ENCODE assay signal across 23 cellular contexts in the genomic region with DNA sequence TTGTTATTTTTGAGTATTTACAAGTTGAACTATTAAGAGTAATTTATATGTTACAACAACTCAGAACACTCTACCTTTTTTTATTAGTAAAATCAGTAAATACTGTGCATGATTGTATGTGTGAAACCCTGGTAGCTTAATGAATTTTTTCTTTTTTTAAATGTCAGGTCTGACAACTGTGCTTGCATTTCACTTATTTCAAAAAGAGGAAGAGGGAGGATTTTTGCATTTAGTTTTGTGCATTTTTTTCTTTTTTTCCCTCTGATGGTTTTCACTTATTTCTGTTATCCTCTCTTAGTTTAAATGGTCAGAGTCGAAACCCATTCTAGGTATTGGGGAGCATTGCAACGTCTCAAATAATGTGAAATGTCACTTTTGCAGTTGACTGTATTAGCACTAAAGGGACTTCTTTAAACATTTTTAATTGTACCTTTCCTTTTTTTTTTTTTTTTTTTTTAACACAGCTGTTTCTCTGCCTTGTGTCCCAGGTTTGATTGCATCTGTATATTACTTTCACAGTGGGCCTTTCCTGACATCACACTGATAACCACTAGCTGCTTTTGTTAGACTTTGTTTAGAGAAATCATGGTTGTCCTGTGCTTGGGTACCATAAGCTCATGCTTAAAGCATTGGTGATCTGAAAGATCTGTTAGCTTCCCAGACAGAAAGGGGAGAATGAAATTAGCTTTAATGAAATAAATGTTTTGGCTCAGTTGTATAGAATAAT. TPM values are rescaled to one million over a fixed set of nuclear protein-coding genes. Genes with fewer than 3 reads are reported as not detected.
A peak's percentile ranks its signal among the peaks of the same experiment; 100 is the strongest.
DNase-seq lines count a peak whose midpoint lies in the region; ATAC-seq, FAIRE-seq and TF ChIP-seq lines count a peak whose summit lies in the region.
"Had no signal": no experiment of that assay in that cellular context is flagged by ENCODE, and none has a peak within 500 bp of the region (broad histone marks: within the 10 kb centered on the region; RNA-seq: fewer than 3 reads in every experiment).

No MANE protein-coding gene starts in this region.

- no peak for TF ChIP-seq CTCF in CD14-positive monocyte (IDR thresholded peaks at IDR 0.05)
- no peak for TF ChIP-seq CTCF in GM23338 (conservative IDR thresholded peaks at IDR 0.05; ENCODE audit: low read depth in 2 of 2)
- no peak for TF ChIP-seq CTCF in foreskin keratinocyte (conservative IDR thresholded peaks at IDR 0.05)

- peaks cover 36% of the 10 kb centered on the region for H3K4me1 Mint-ChIP-seq in CD14-positive monocyte
- H3K4me1 Mint-ChIP-seq in GM23338 = peaks cover 26% of the 10 kb centered on the region
- H3K4me1 Mint-ChIP-seq in memory B cell = peaks cover 23% of the 10 kb centered on the region

- no peaks in the 10 kb centered on the region for H3F3A ChIP-seq in GM23338 (replicated peaks; ENCODE audit: low read depth)

- ATAC-seq in GM23338 = no peak
- no peak for ATAC-seq in memory B cell (ENCODE audit: low read depth)
- no peak for ATAC-seq in foreskin keratinocyte
- ATAC-seq: gastrocnemius medialis, left cardiac atrium had no signal

- H3K36me3 ChIP-seq in GM23338 (ENCODE audit: insufficient read depth) = no peaks in the 10 kb centered on the region
- H3K36me3 ChIP-seq: gastrocnemius medialis, MG63, uterus had no signal

- intact Hi-C loops in CD14-positive monocyte (cut with micrococcal nuclease) = no loop called here

- H2AFZ ChIP-seq in GM23338 = no peak overlapping the region

- peaks cover 3 to 9% (median 4%) of the 10 kb centered on the region in 7 donors for H3K9me3 Mint-ChIP-seq in CD14-positive monocyte
- H3K9me3 Mint-ChIP-seq in GM23338 = no peaks in the 10 kb centered on the region
- no peaks in the 10 kb centered on the region for H3K9me3 Mint-ChIP-seq in memory B cell

- H3K4me3 Mint-ChIP-seq in CD14-positive monocyte (no peak overlapping the region), GM23338 (no peak overlapping the region), memory B cell (peak overlapping the region; percentile 39)
- H3K4me3 Mint-ChIP-seq: activated CD4-positive, alpha-beta memory T cell treated with anti-CD3 and anti-CD28 coated beads for 36 hours; T-helper 1 cell treated with Interleukin-12 subunit alpha and Interleukin-12 subunit beta and Interleukin-4 antibody, amounts not matched to agents 30 μg/mL and 1 μg/mL, for 36 hours had no signal

- H3K27ac ChIP-seq in GM23338 (ENCODE audit: low read depth) (no peak overlapping the region), foreskin keratinocyte (no peak overlapping the region)
- H3K27ac ChIP-seq: C4-2B, gastrocnemius medialis had no signal

- peaks cover 6 to 16% of the 10 kb centered on the region in 2 donors for H3K36me3 Mint-ChIP-seq in CD14-positive monocyte
- H3K36me3 Mint-ChIP-seq in GM23338 (ENCODE audit: low read depth) = peaks cover 14% of the 10 kb centered on the region; the same call in 2 of the 3 replicates
- H3K36me3 Mint-ChIP-seq in memory B cell = no peaks in the 10 kb centered on the region

- H3K4me3 ChIP-seq in GM23338 = no peak overlapping the region
- H3K4me3 ChIP-seq: gastrocnemius medialis, MG63, smooth muscle cell, uterus had no signal

- no peaks in the 10 kb centered on the region for H3K9me2 ChIP-seq in GM23338 (ENCODE audit: insufficient read depth)

- H3K4me1 ChIP-seq in GM23338 (ENCODE audit: insufficient read depth) (peaks cover 22% of the 10 kb centered on the region), foreskin keratinocyte (no peaks in the 10 kb centered on the region)
- H3K4me1 ChIP-seq: gastrocnemius medialis, uterus had no signal

- peaks cover 100% of the 10 kb centered on the region for H3K79me2 ChIP-seq in GM23338 (replicated peaks; ENCODE audit: insufficient read depth)

- H3K27me3 Mint-ChIP-seq in CD14-positive monocyte (ENCODE audit: low read depth in 3 of 3) (peaks cover 0 to 2% (median 0%) of the 10 kb centered on the region in 3 donors), GM23338 (ENCODE audit: insufficient read depth, low read depth, poor library complexity) (peaks cover 3% of the 10 kb centered on the region), memory B cell (no peaks in the 10 kb centered on the region)
- H3K27me3 Mint-ChIP-seq: activated CD4-positive, alpha-beta memory T cell treated with anti-CD3 and anti-CD28 coated beads for 36 hours had no signal

- H4K20me1 ChIP-seq in GM23338 (replicated peaks; ENCODE audit: insufficient read depth) = 0 out of 2 replicates have a peak, but pooled peaks cover 10% of the 10 kb centered on the region

- no peak overlapping the region for H3K4me2 ChIP-seq in GM23338
- H3K4me2 ChIP-seq: smooth muscle cell had no signal

- H3K27ac Mint-ChIP-seq in CD14-positive monocyte (peak overlapping the region in 5 of 7 donors; percentile 1 to 63 (median 35)), GM23338 (peak overlapping the region; percentile 48; the same call in 1 of the 2 replicates), memory B cell (peak overlapping the region; percentile 47)
- H3K27ac Mint-ChIP-seq: activated CD4-positive, alpha-beta memory T cell treated with anti-CD3 and anti-CD28 coated beads for 36 hours; T-helper 1 cell treated with Interleukin-12 subunit alpha and Interleukin-12 subunit beta and Interleukin-4 antibody, amounts not matched to agents 30 μg/mL and 1 μg/mL, for 36 hours had no signal

- H3K27me3 ChIP-seq in GM23338 (ENCODE audit: insufficient read depth) (no peaks in the 10 kb centered on the region), foreskin keratinocyte (no peaks in the 10 kb centered on the region)
- H3K27me3 ChIP-seq: gastrocnemius medialis, MG63, uterus had no signal

- DNase-seq in CD14-positive monocyte (ENCODE audit: low spot score) = no peak
- DNase-seq in GM23338 (ENCODE audit: low spot score) = no peak
- peak; percentile 30 for DNase-seq in OCI-M1 (lab: John Stamatoyannopoulos, UW)
- DNase-seq in memory B cell (ENCODE audit: low spot score in 2 of 2) = no peak
- DNase-seq in urothelium cell line (ENCODE audit: low spot score) = no peak
- no peak for DNase-seq in SKM-1 (lab: John Stamatoyannopoulos, UW; ENCODE audit: unreplicated experiment)
- DNase-seq in NCI-H2196 treated with DMSO at 0.1 percent for 48 hours (lab: John Stamatoyannopoulos, UW; ENCODE audit: unreplicated experiment) = no peak
- no peak for DNase-seq in foreskin keratinocyte
- DNase-seq: ACHN; activated CD4-positive, alpha-beta memory T cell treated with anti-CD3 and anti-CD28 coated beads for 36 hours; activated naive CD4-positive, alpha-beta T cell treated with Interleukin-2 at 50 U/mL for 16 hours; activated T-cell treated with anti-CD3 and anti-CD28 coated beads, Interleukin-2, amount 50 U/mL, for 1 hour; amygdala; caudate nucleus; gastrocnemius medialis; left cardiac atrium; MG63; NCI-H187; stimulated activated CD4-positive, alpha-beta T cell treated with anti-CD3 and anti-CD28 coated beads, Interleukin-4, amount 100 ng/mL, for 1 hour; uterus had no signal

- no peak for FAIRE-seq in urothelium cell line (lab: Jason Lieb, UNC)

TF ChIP-seq in GM23338, 12 proteins besides CTCF, POLR2A, EP300 and RAD21 (continues in another document):
- TF ChIP-seq CREB1 (CRISPR knock-in tag; IDR thresholded peaks at IDR 0.05; ENCODE audit: low read depth) (no peak), POLR2AphosphoS5 (IDR thresholded peaks at IDR 0.05; ENCODE audit: low read depth) (no peak), ZNF114 (CRISPR knock-in tag; IDR thresholded peaks at IDR 0.05) (no peak), STAT1 (IDR thresholded peaks at IDR 0.05; ENCODE audit: unreplicated experiment) (no peak), ZNF331 (CRISPR knock-in tag; IDR thresholded peaks at IDR 0.05; ENCODE audit: low read depth) (no peak), EZH2phosphoT487 (IDR thresholded peaks at IDR 0.05; ENCODE audit: unreplicated experiment) (no peak)
- TF ChIP-seq, protein P1, sequence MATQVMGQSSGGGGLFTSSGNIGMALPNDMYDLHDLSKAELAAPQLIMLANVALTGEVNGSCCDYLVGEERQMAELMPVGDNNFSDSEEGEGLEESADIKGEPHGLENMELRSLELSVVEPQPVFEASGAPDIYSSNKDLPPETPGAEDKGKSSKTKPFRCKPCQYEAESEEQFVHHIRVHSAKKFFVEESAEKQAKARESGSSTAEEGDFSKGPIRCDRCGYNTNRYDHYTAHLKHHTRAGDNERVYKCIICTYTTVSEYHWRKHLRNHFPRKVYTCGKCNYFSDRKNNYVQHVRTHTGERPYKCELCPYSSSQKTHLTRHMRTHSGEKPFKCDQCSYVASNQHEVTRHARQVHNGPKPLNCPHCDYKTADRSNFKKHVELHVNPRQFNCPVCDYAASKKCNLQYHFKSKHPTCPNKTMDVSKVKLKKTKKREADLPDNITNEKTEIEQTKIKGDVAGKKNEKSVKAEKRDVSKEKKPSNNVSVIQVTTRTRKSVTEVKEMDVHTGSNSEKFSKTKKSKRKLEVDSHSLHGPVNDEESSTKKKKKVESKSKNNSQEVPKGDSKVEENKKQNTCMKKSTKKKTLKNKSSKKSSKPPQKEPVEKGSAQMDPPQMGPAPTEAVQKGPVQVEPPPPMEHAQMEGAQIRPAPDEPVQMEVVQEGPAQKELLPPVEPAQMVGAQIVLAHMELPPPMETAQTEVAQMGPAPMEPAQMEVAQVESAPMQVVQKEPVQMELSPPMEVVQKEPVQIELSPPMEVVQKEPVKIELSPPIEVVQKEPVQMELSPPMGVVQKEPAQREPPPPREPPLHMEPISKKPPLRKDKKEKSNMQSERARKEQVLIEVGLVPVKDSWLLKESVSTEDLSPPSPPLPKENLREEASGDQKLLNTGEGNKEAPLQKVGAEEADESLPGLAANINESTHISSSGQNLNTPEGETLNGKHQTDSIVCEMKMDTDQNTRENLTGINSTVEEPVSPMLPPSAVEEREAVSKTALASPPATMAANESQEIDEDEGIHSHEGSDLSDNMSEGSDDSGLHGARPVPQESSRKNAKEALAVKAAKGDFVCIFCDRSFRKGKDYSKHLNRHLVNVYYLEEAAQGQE (IDR thresholded peaks at IDR 0.05; ENCODE audit: unreplicated experiment) = no peak
- TF ChIP-seq, protein P2, sequence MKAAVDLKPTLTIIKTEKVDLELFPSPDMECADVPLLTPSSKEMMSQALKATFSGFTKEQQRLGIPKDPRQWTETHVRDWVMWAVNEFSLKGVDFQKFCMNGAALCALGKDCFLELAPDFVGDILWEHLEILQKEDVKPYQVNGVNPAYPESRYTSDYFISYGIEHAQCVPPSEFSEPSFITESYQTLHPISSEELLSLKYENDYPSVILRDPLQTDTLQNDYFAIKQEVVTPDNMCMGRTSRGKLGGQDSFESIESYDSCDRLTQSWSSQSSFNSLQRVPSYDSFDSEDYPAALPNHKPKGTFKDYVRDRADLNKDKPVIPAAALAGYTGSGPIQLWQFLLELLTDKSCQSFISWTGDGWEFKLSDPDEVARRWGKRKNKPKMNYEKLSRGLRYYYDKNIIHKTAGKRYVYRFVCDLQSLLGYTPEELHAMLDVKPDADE (IDR thresholded peaks at IDR 0.05) = no peak

RNA-seq across cellular contexts. Expression of a gene that starts 28.5 kb away (rescaled TPM):
- 1 to 10 TPM; 3.9 to 7.0 TPM for polyA plus RNA-seq in CD14-positive monocyte
- total RNA-seq in GM23338 (2014; rRNA removed; shearing (Covaris generic)) = 30.2 and 40.4 TPM in 2 replicates
- polyA plus RNA-seq in GM23338 (2016; fragmentation: Nextera tagmentation; extraction: Ambion mirVana) = 7.3 and 7.9 TPM in 2 replicates
- total RNA-seq in foreskin keratinocyte = 20.2 and 20.6 TPM in 2 replicates
- 4.2 and 4.6 TPM in 2 replicates for polyA plus RNA-seq in foreskin keratinocyte
